ENCODE assay signal across 15 cellular contexts in the genomic region with DNA sequence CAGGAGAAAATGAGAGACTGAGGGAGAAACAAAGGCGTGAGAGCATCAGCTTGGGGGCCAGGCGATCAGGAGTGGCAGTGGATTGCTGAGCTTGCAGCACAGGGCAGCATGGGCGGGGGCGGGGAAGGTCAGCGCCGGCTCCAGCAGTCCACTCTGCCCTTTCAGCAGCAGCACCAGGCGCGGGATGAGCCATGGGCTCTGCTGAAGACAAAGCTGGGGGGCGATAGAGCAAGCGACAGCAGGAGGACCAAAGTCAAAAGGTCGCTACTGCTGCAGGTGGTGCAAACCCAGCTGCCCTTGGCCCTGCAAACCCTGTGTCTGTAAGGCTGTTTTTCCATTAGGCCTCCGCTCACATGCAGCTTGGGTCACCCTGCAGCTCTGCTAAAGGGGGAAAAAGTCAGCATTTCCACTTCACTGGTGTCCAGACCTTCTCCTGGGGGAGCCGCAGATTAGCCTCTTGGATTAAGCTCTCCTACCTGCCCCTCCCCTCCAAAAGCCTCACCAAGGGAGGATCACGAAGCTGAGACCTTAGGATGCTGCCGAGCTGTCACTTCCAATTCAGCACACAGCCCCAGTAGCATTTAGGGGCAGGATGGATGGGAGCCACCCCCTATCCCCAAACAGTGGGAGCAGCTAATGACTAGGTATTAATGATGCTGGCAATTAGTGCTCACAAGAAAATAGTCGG.
"Had no signal": no experiment of that assay in that cellular context is flagged by ENCODE, and none has a peak within 500 bp of the region (broad histone marks: within the 10 kb centered on the region; RNA-seq: fewer than 3 reads in every experiment).

No MANE protein-coding gene starts in this region.

- H3K27me3 Mint-ChIP-seq: naive B cell, T-cell had no signal

- FAIRE-seq: keratinocyte had no signal

- DNase-seq: activated CD4-positive, alpha-beta T cell treated with anti-CD3 and anti-CD28 coated beads, Interleukin-2, amount 50 U/mL, for 48 hours; activated effector memory CD4-positive, alpha-beta T cell treated with anti-CD3 and anti-CD28 coated beads, Interleukin-2, amount 50 U/mL, for 16 hours; activated naive CD4-positive, alpha-beta T cell treated with anti-CD3 and anti-CD28 coated beads, Interleukin-2, amount 10 ng/mL, durations not matched to agents 7 days and 5 days; activated T-cell treated with anti-CD3 and anti-CD28 coated beads, Interleukin-2, amount 50 U/mL, for 72 hours; amygdala; left colon; naive B cell; stimulated activated CD4-positive, alpha-beta T cell treated with anti-CD3 and anti-CD28 coated beads, Interleukin-12 subunit alpha, Interleukin-12 subunit beta, amount 100 ng/mL, for 4 hours; stimulated activated CD4-positive, alpha-beta T cell treated with anti-CD3 and anti-CD28 coated beads, Interleukin-4, amount 100 ng/mL, for 4 hours; stimulated activated naive CD8-positive, alpha-beta T cell treated with anti-CD3 and anti-CD28 coated beads, Interleukin-15, Interleukin-2, amounts not matched to agents 100 U/mL and 50 U/mL, for 24 hours; T-cell had no signal

- H3K4me3 Mint-ChIP-seq: activated naive CD4-positive, alpha-beta T cell treated with anti-CD3 and anti-CD28 coated beads, Interleukin-2, amount 10 ng/mL, durations not matched to agents 7 days and 5 days; activated T-cell treated with anti-CD3 and anti-CD28 coated beads, Interleukin-2, amount 50 U/mL, for 72 hours; naive B cell; T-cell; T-helper 2 cell treated with Interferon-gamma antibody and Interleukin-4, amounts not matched to agents 5 μg/mL and 100 μg/mL, for 36 hours had no signal

- H3K9me3 Mint-ChIP-seq: T-helper 2 cell treated with Interferon-gamma antibody and Interleukin-4, amounts not matched to agents 5 μg/mL and 100 μg/mL, for 36 hours had no signal

- H3K27ac Mint-ChIP-seq: activated naive CD4-positive, alpha-beta T cell treated with anti-CD3 and anti-CD28 coated beads, Interleukin-2, amount 10 ng/mL, durations not matched to agents 7 days and 5 days; activated T-cell treated with anti-CD3 and anti-CD28 coated beads, Interleukin-2, amount 50 U/mL, for 72 hours; progenitor cell of endocrine pancreas; T-cell; T-helper 2 cell treated with Interferon-gamma antibody and Interleukin-4, amounts not matched to agents 5 μg/mL and 100 μg/mL, for 36 hours had no signal

- H3K4me1 Mint-ChIP-seq: activated naive CD4-positive, alpha-beta T cell treated with anti-CD3 and anti-CD28 coated beads, Interleukin-2, amount 10 ng/mL, durations not matched to agents 7 days and 5 days; T-cell had no signal

- ATAC-seq: activated T-cell treated with anti-CD3 and anti-CD28 coated beads, Interleukin-2, amount 50 U/mL, for 72 hours; gastroesophageal sphincter; left colon; stimulated activated naive CD8-positive, alpha-beta T cell treated with anti-CD3 and anti-CD28 coated beads, Interleukin-15, Interleukin-2, amounts not matched to agents 100 U/mL and 50 U/mL, for 24 hours; T-cell had no signal
